Comparison of ENCODE assay signal across 22 cellular contexts in genomic region chr13:69077267-69077666, GRCh38.
"Had no signal": no experiment of that assay in that cellular context is flagged by ENCODE, and none has a peak within 500 bp of the region (broad histone marks: within the 10 kb centered on the region; RNA-seq: fewer than 3 reads in every experiment).

No MANE protein-coding gene starts in this region.

- ATAC-seq: HepG2, Panc1, T-cell had no signal

- H3K27ac ChIP-seq: RWPE1 had no signal

- H3K36me3 Mint-ChIP-seq: T-cell had no signal

- DNase-seq: IMR-90, Kasumi-1, KG1, MM.1S, NCI-H1092 treated with DMSO at 0.1 percent for 48 hours, NCI-H1436, NCI-H187, NCI-H2029, NCI-H2081 treated with DMSO at 0.1 percent for 48 hours, NCI-H2171, NCI-H226, NCI-H446, NCI-H510A, NCI-H524 treated with DMSO at 0.1 percent for 48 hours, NCI-H69, NCI-H774, SHP77, SW 1271, T-cell had no signal

- H3K4me1 Mint-ChIP-seq: T-cell had no signal

- H3K4me3 Mint-ChIP-seq: T-cell had no signal

- H3K27ac Mint-ChIP-seq: T-cell had no signal

- H3K27me3 Mint-ChIP-seq: T-cell had no signal
